In genomic region chr7:107687656-107688055, GRCh38 we compare ENCODE assay signal across 24 cellular contexts. TPM values are rescaled to one million over a fixed set of nuclear protein-coding genes. Genes with fewer than 3 reads are reported as not detected.
A peak's percentile ranks its signal among the peaks of the same experiment; 100 is the strongest.
DNase-seq lines count a peak whose midpoint lies in the region; FAIRE-seq and TF ChIP-seq lines count a peak whose summit lies in the region.
"Had no signal": no experiment of that assay in that cellular context is flagged by ENCODE, and none has a peak within 500 bp of the region (broad histone marks: within the 10 kb centered on the region; RNA-seq: fewer than 3 reads in every experiment).

No MANE protein-coding gene starts in this region.

- peak; percentile 43 for FAIRE-seq in astrocyte (lab: Jason Lieb, UNC)

- H3K27me3 Mint-ChIP-seq in astrocyte (ENCODE audit: low read depth, unreplicated experiment): peaks cover 3% of the 10 kb centered on the region
- H3K27me3 Mint-ChIP-seq: stimulated activated memory B cell treated with anti-CD40 and anti-IgM and Interleukin-4, amounts not matched to agents 10 μg/mL and 1 μg/mL and 100 μg/mL, for 72 hours had no signal

- H3K9me3 ChIP-seq in astrocyte (ENCODE audit: insufficient read depth, low read depth, low read length): no peaks in the 10 kb centered on the region
- H3K9me3 ChIP-seq: psoas muscle, suprapubic skin had no signal

- H3K79me2 ChIP-seq in astrocyte (ENCODE audit: insufficient read depth, low read length): no peaks in the 10 kb centered on the region

- no peak overlapping the region for H3K27ac ChIP-seq in astrocyte (ENCODE audit: low read depth, low read length)
- H3K27ac ChIP-seq: psoas muscle, skin epidermis, suprapubic skin had no signal

- H3K36me3 Mint-ChIP-seq in astrocyte (ENCODE audit: low read depth, unreplicated experiment): no peaks in the 10 kb centered on the region

- H3K4me1 ChIP-seq in astrocyte (ENCODE audit: insufficient read depth, low read length): peaks cover 38% of the 10 kb centered on the region
- H3K4me1 ChIP-seq: suprapubic skin had no signal

- H2AFZ ChIP-seq in astrocyte (ENCODE audit: low read depth, low read length): no peak overlapping the region

- no peak overlapping the region for H3K9ac ChIP-seq in astrocyte (ENCODE audit: low read length)

- H3K4me2 ChIP-seq in astrocyte (ENCODE audit: low read length): peak overlapping the region; percentile 42

- peak overlapping the region; percentile 36 for H3K27ac Mint-ChIP-seq in astrocyte (ENCODE audit: unreplicated experiment)
- H3K27ac Mint-ChIP-seq: CD4-positive, alpha-beta T cell; stimulated activated memory B cell treated with anti-CD40 and anti-IgM and Interleukin-4, amounts not matched to agents 10 μg/mL and 1 μg/mL and 100 μg/mL, for 72 hours had no signal

- no peak overlapping the region for H3K4me3 ChIP-seq in astrocyte (ENCODE audit: insufficient read depth, low read depth, low read length)
- H3K4me3 ChIP-seq: psoas muscle, skin epidermis, suprapubic skin had no signal

- H3K36me3 ChIP-seq in astrocyte (ENCODE audit: insufficient read depth, low read length): no peaks in the 10 kb centered on the region
- H3K36me3 ChIP-seq: suprapubic skin had no signal

- H3K9me3 Mint-ChIP-seq in astrocyte (ENCODE audit: unreplicated experiment): no peaks in the 10 kb centered on the region
- H3K9me3 Mint-ChIP-seq: CD4-positive, alpha-beta T cell; stimulated activated memory B cell treated with anti-CD40 and anti-IgM and Interleukin-4, amounts not matched to agents 10 μg/mL and 1 μg/mL and 100 μg/mL, for 72 hours had no signal

- H3K4me1 Mint-ChIP-seq in astrocyte (ENCODE audit: low read depth, unreplicated experiment): peaks cover 28% of the 10 kb centered on the region
- H3K4me1 Mint-ChIP-seq: stimulated activated memory B cell treated with anti-CD40 and anti-IgM and Interleukin-4, amounts not matched to agents 10 μg/mL and 1 μg/mL and 100 μg/mL, for 72 hours had no signal

- no peaks in the 10 kb centered on the region for H3K27me3 ChIP-seq in astrocyte (ENCODE audit: insufficient read depth, low read length)
- H3K27me3 ChIP-seq: suprapubic skin had no signal

- DNase-seq in EL (peak; percentile 54), HT1080 (ENCODE audit: low read depth) (peak; percentile 91), astrocyte (ENCODE audit: low read depth) (peak; percentile 60), glomerular visceral epithelial cell (ENCODE audit: extremely low spot score) (peak; percentile 20), DMS79 treated with DMSO at 0.1 percent for 48 hours (lab: John Stamatoyannopoulos, UW) (no peak), COLO668 (lab: John Stamatoyannopoulos, UW; ENCODE audit: unreplicated experiment) (no peak), AML-193 (lab: John Stamatoyannopoulos, UW) (no peak), NCI-H510A treated with DMSO at 0.1 percent for 48 hours (lab: John Stamatoyannopoulos, UW) (no peak)
- DNase-seq: activated CD4-positive, alpha-beta T cell treated with anti-CD3 and anti-CD28 coated beads, Interleukin-2, amount 50 U/mL, for 48 hours; activated naive CD4-positive, alpha-beta T cell; CD4-positive, alpha-beta T cell; central memory CD4-positive, alpha-beta T cell; DMS 273 treated with DMSO at 0.1 percent for 48 hours; GF-D8; Kasumi-1; NCI-H2107; NCI-H446 treated with DMSO at 0.1 percent for 48 hours; NK-92 treated with Interleukin-12 subunit alpha and Interleukin-12 subunit beta, amount 100 ng/mL, for 24 hours; psoas muscle; stimulated activated CD4-positive, alpha-beta T cell treated with anti-CD3 and anti-CD28 coated beads, Interleukin-2, amount 100 ng/mL, for 24 hours; T-helper 2 cell had no signal

- no peak for TF ChIP-seq CTCF in astrocyte (IDR thresholded peaks at IDR 0.05; ENCODE audit: insufficient read depth, low read depth, low read length)

- no peaks in the 10 kb centered on the region for H4K20me1 ChIP-seq in astrocyte (ENCODE audit: insufficient read depth, low read length)

- no peak overlapping the region for H3K4me3 Mint-ChIP-seq in astrocyte (ENCODE audit: unreplicated experiment)
- H3K4me3 Mint-ChIP-seq: CD4-positive, alpha-beta T cell; stimulated activated memory B cell treated with anti-CD40 and anti-IgM and Interleukin-4, amounts not matched to agents 10 μg/mL and 1 μg/mL and 100 μg/mL, for 72 hours had no signal

RNA-seq across cellular contexts. Expression of gene SLC26A4, which starts 27.0 kb away (rescaled TPM):
- total RNA-seq in HT1080 (2014; rRNA removed; shearing (Covaris generic)): 4.3 TPM in 2 replicates
- 5.2 and 7.8 TPM in 2 replicates for polyA plus RNA-seq in HT1080 (2015; cell fraction: cytosol; rRNA removed)
- polyA plus RNA-seq in HT1080 (2015; cell fraction: nucleus; rRNA removed): 4.1 TPM in 2 replicates
- total RNA-seq in astrocyte: 0.57 and 0.91 TPM in 2 replicates
- total RNA-seq: CD4-positive, alpha-beta T cell had no signal

RNA-seq across cellular contexts. Expression of gene CBLL1, which starts 56.3 kb away (rescaled TPM):
- total RNA-seq in HT1080 (2014; rRNA removed; shearing (Covaris generic)): 25.2 and 29.5 TPM in 2 replicates
- polyA plus RNA-seq in HT1080 (2015; cell fraction: cytosol; rRNA removed): 21.1 and 29.1 TPM in 2 replicates
- 47.4 and 59.1 TPM in 2 replicates for polyA plus RNA-seq in HT1080 (2015; cell fraction: nucleus; rRNA removed)
- 27.3 and 28.3 TPM in 2 replicates for total RNA-seq in astrocyte

Comparison
In these comparisons a context has a peak if more than half of its experiments do, and no peak if none do; other contexts are left out.
1. DNase-seq: peak in EL (single experiment), HT1080 (single experiment), astrocyte (single experiment) and glomerular visceral epithelial cell (single experiment); none in DMS79 treated with DMSO at 0.1 percent for 48 hours (single experiment), COLO668 (single experiment), AML-193 (0 of 2) and NCI-H510A treated with DMSO at 0.1 percent for 48 hours (single experiment).